8 cellular contexts compared by ENCODE assay signal in the genomic region with DNA sequence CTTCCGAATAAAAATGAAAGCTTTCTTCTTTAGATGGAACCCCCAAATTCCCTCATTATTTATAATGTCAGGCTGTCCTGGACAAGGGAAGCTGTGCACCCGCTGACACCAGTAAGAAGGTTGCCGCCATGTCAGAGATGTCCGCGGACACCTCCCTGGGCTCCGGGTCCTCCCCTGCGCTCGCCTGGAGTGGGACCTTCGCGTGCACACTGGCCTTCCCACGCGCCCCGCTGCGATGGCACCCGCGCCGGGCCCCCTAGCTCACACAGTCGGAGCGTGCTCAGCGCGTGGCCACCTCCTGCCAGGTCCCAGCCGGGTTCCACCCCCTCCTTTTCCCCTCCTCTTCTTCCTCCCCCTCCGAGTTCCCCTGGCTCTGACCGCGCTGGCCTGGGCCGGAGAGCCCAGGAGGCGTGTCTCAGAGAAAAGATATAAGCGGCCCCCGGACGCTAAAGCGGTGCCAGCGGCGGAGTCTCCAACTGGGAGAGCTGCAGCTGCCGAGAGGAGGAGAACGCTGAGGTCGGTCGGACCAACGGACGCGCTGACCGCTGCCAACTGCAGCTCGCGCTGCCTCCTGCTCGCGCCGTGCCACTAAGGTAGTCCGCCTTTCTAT. TPM values are rescaled to one million over a fixed set of nuclear protein-coding genes. Genes with fewer than 3 reads are reported as not detected.
A peak's percentile ranks its signal among the peaks of the same experiment; 100 is the strongest.
DNase-seq lines count a peak whose midpoint lies in the region; ATAC-seq and TF ChIP-seq lines count a peak whose summit lies in the region.

Gene G0S2, plus strand, starts transcription at position 456 of the 610 bp plus-strand sequence. CDS start 273 bp downstream, outside the sequence.

- peak within 1 kb of the TSS; percentile 57 for H3K4me3 Mint-ChIP-seq in activated CD8-positive, alpha-beta T cell treated with anti-CD3 and anti-CD28 coated beads, Interleukin-2, amount 10 ng/mL, durations not matched to agents 7 days and 5 days
- peak within 1 kb of the TSS; percentile 73 for H3K4me3 Mint-ChIP-seq in mesothelial cell of epicardium

- H4K20me1 ChIP-seq in MM.1S (ENCODE audit: insufficient read depth, low read length), result no peaks in the 10 kb centered on the region

- no peaks in the 10 kb centered on the region for H3K9me3 ChIP-seq in MM.1S (replicated peaks; ENCODE audit: insufficient read depth, low read length)
- H3K9me3 ChIP-seq in stomach smooth muscle (ENCODE audit: control insufficient read depth in 2 of 2, low read length in 2 of 2), result no peaks in the 10 kb centered on the region

- DNase-seq in AG08396 (ENCODE audit: low spot score) (peak; percentile 64), MM.1S (no peak), epithelial cell of prostate (ENCODE audit: low read depth, low spot score) (no peak), mesothelial cell of epicardium (ENCODE audit: low spot score in 2 of 2, unreplicated experiment in 2 of 2) (peak in 1 of 2 experiments; percentile 47), germinal center (ENCODE audit: low spot score) (no peak), NCI-H2171 treated with DMSO at 0.1 percent for 48 hours (lab: John Stamatoyannopoulos, UW) (no peak)
- DNase-seq in activated CD8-positive, alpha-beta T cell treated with anti-CD3 and anti-CD28 coated beads, Interleukin-2, amount 10 ng/mL, durations not matched to agents 7 days and 5 days, result peak; percentile 42

- H3K4me2 ChIP-seq in MM.1S (ENCODE audit: low read depth, low read length), result no peak within 1 kb of the TSS

- H3K4me1 Mint-ChIP-seq in activated CD8-positive, alpha-beta T cell treated with anti-CD3 and anti-CD28 coated beads, Interleukin-2, amount 10 ng/mL, durations not matched to agents 7 days and 5 days (ENCODE audit: low read depth), result peaks cover 54% of the 10 kb centered on the region
- H3K4me1 Mint-ChIP-seq in mesothelial cell of epicardium, result peaks cover 15% of the 10 kb centered on the region

- no peak within 1 kb of the TSS for H3K4me3 ChIP-seq in MM.1S (ENCODE audit: low read length)
- H3K4me3 ChIP-seq in stomach smooth muscle (ENCODE audit: low read length in 2 of 2), result peak within 1 kb of the TSS; percentile 77 to 83

- H3K36me3 Mint-ChIP-seq in activated CD8-positive, alpha-beta T cell treated with anti-CD3 and anti-CD28 coated beads, Interleukin-2, amount 10 ng/mL, durations not matched to agents 7 days and 5 days (ENCODE audit: low read depth), result no peaks in the 10 kb centered on the region
- H3K36me3 Mint-ChIP-seq in mesothelial cell of epicardium, result no peaks in the 10 kb centered on the region

- H3K27me3 ChIP-seq in MM.1S (replicated peaks; ENCODE audit: insufficient read depth, low read length), result no peaks in the 10 kb centered on the region
- no peaks in the 10 kb centered on the region for H3K27me3 ChIP-seq in stomach smooth muscle (ENCODE audit: control insufficient read depth in 1 of 2, insufficient read depth in 2 of 2, low read length in 2 of 2)

- H2AFZ ChIP-seq in MM.1S (ENCODE audit: low read length), result peak within 1 kb of the TSS; percentile 3; the same call in 1 of the 2 replicates

- H3K36me3 ChIP-seq in MM.1S (replicated peaks; ENCODE audit: insufficient read depth, low read length) (no peaks in the 10 kb centered on the region), stomach smooth muscle (ENCODE audit: control insufficient read depth in 2 of 2, insufficient read depth in 2 of 2, low read length in 2 of 2) (no peaks in the 10 kb centered on the region)

- CTCF ChIA-PET in activated CD8-positive, alpha-beta T cell treated with anti-CD3 and anti-CD28 coated beads, Interleukin-2, amount 10 ng/mL, durations not matched to agents 7 days and 5 days (lab: Charles Lee), result interaction anchor here (0.7 to 3.2 kb wide), 7 partner anchors 11 to 94 kb away, joined by 3 to 20 read pairs (median 5); no protein-coding TSS in a partner anchor

- POLR2A ChIA-PET in activated CD8-positive, alpha-beta T cell treated with anti-CD3 and anti-CD28 coated beads, Interleukin-2, amount 10 ng/mL, durations not matched to agents 7 days and 5 days (lab: Charles Lee), result interaction anchor here (0.6 kb wide), 1 partner anchor 262 kb away, joined by 3 read pairs; no protein-coding TSS in a partner anchor

- H3K79me2 ChIP-seq in MM.1S (ENCODE audit: low read length), result no peaks in the 10 kb centered on the region

- no peaks in the 10 kb centered on the region for H3K9me3 Mint-ChIP-seq in activated CD8-positive, alpha-beta T cell treated with anti-CD3 and anti-CD28 coated beads, Interleukin-2, amount 10 ng/mL, durations not matched to agents 7 days and 5 days (ENCODE audit: insufficient read depth)
- peaks cover 5% of the 10 kb centered on the region for H3K9me3 Mint-ChIP-seq in mesothelial cell of epicardium

- no peak within 1 kb of the TSS for H3K27ac Mint-ChIP-seq in activated CD8-positive, alpha-beta T cell treated with anti-CD3 and anti-CD28 coated beads, Interleukin-2, amount 10 ng/mL, durations not matched to agents 7 days and 5 days
- H3K27ac Mint-ChIP-seq in mesothelial cell of epicardium, result no peak within 1 kb of the TSS

- H3K27ac ChIP-seq in MM.1S (ENCODE audit: low read length), result peak within 1 kb of the TSS; percentile 78; the same call in 1 of the 2 replicates
- H3K27ac ChIP-seq in epithelial cell of prostate, result peak within 1 kb of the TSS; percentile 94
- H3K27ac ChIP-seq in stomach smooth muscle (ENCODE audit: low read length), result peak within 1 kb of the TSS; percentile 46

- ATAC-seq in activated CD8-positive, alpha-beta T cell treated with anti-CD3 and anti-CD28 coated beads, Interleukin-2, amount 10 ng/mL, durations not matched to agents 7 days and 5 days, result peak; percentile 58

- no peak within 1 kb of the TSS for H3K9ac ChIP-seq in MM.1S (ENCODE audit: low read length)
- peak within 1 kb of the TSS; percentile 49 to 51 for H3K9ac ChIP-seq in stomach smooth muscle (ENCODE audit: low read length in 2 of 2)

- no peaks in the 10 kb centered on the region for H3K9me2 ChIP-seq in MM.1S (replicated peaks; ENCODE audit: insufficient read depth, low read length)

- peaks cover 42% of the 10 kb centered on the region for H3K27me3 Mint-ChIP-seq in activated CD8-positive, alpha-beta T cell treated with anti-CD3 and anti-CD28 coated beads, Interleukin-2, amount 10 ng/mL, durations not matched to agents 7 days and 5 days (ENCODE audit: low read depth)
- peaks cover 98% of the 10 kb centered on the region for H3K27me3 Mint-ChIP-seq in mesothelial cell of epicardium (ENCODE audit: low read depth)

- peaks cover 17% of the 10 kb centered on the region for H3F3A ChIP-seq in MM.1S (ENCODE audit: insufficient read depth, low read length)

- TF ChIP-seq CTCF in MM.1S (IDR thresholded peaks at IDR 0.05; ENCODE audit: low read length) (no peak), mesothelial cell of epicardium (IDR thresholded peaks at IDR 0.05; ENCODE audit: unreplicated experiment) (no peak)

- H3K4me1 ChIP-seq in MM.1S (ENCODE audit: low read length), result peaks cover 37% of the 10 kb centered on the region
- H3K4me1 ChIP-seq in stomach smooth muscle (ENCODE audit: control insufficient read depth, insufficient read depth, low read length), result peaks cover 8% of the 10 kb centered on the region

RNA-seq across cellular contexts. Expression of gene G0S2, which starts in this region (rescaled TPM):
- not detected for total RNA-seq in activated CD8-positive, alpha-beta T cell treated with anti-CD3 and anti-CD28 coated beads, Interleukin-2, amount 10 ng/mL, durations not matched to agents 7 days and 5 days
- total RNA-seq in mesothelial cell of epicardium, result 3.6 to 5.6 TPM (median 4.1 TPM) in 3 replicates

Comparison
In these comparisons a context has a peak if more than half of its experiments do, and no peak if none do; other contexts are left out.
1. Peak in DNase-seq and ATAC-seq in activated CD8-positive, alpha-beta T cell treated with anti-CD3 and anti-CD28 coated beads, Interleukin-2, amount 10 ng/mL, durations not matched to agents 7 days and 5 days; RNA of the gene not detected or under 1 TPM.